In the genomic region with DNA sequence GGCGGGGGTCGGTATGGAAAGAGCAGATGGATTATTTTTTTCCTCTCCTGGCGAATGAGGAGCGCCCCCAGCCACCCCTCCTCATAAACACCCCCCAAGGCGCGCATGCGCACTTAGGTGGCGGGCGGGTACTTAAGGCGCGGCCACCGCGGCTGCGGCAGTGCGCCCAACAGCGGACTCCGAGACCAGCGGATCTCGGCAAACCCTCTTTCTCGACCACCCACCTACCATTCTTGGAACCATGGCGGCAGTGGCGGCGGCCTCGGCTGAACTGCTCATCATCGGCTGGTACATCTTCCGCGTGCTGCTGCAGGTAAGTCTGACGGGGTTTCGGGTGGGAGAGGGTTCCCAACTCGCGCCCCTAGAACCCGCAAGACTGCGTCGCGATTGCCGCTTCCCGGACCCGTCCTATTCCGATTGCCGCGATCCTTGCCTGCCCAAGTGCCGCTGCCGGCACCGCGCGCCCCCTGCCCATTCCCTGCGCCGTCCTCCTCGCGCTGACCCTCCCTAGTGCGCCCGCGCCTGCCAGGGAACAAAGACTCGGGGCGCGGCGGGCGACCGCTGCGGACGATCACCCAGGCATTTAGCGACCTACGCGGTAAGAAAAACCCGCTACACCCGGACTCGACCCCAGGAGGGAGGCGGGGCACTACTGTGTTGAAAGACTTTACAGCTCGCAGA, we compare ENCODE assay signal across 1 cellular context.
TF ChIP-seq lines count a peak whose summit lies in the region.

A gene with protein sequence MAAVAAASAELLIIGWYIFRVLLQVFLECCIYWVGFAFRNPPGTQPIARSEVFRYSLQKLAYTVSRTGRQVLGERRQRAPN (plus strand): TSS at position 160 of the 681 bp plus-strand sequence. CDS start 82 bp downstream, at position 242.

TF ChIP-seq in WTC11, 78 proteins besides CTCF, POLR2A, EP300 and RAD21 (continued from another document and continues in another):
- TF ChIP-seq, protein P1, sequence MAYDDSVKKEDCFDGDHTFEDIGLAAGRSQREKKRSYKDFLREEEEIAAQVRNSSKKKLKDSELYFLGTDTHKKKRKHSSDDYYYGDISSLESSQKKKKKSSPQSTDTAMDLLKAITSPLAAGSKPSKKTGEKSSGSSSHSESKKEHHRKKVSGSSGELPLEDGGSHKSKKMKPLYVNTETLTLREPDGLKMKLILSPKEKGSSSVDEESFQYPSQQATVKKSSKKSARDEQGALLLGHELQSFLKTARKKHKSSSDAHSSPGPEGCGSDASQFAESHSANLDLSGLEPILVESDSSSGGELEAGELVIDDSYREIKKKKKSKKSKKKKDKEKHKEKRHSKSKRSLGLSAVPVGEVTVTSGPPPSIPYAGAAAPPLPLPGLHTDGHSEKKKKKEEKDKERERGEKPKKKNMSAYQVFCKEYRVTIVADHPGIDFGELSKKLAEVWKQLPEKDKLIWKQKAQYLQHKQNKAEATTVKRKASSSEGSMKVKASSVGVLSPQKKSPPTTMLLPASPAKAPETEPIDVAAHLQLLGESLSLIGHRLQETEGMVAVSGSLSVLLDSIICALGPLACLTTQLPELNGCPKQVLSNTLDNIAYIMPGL (CRISPR knock-in tag; IDR thresholded peaks at IDR 0.05), result peak; percentile 25; the same call in 1 of the 2 replicates
- peak; percentile 63; the same call in 1 of the 2 replicates for TF ChIP-seq FOXP1 (CRISPR knock-in tag; IDR thresholded peaks at IDR 0.05; ENCODE audit: borderline replicate concordance)
- TF ChIP-seq NR1H2 (CRISPR knock-in tag; IDR thresholded peaks at IDR 0.05), result no peak
- TF ChIP-seq ZNF138 (CRISPR knock-in tag; conservative IDR thresholded peaks at IDR 0.05), result no peak
- no peak for TF ChIP-seq ZNF263 (CRISPR knock-in tag; IDR thresholded peaks at IDR 0.05; ENCODE audit: low read depth)
- TF ChIP-seq, protein P2, sequence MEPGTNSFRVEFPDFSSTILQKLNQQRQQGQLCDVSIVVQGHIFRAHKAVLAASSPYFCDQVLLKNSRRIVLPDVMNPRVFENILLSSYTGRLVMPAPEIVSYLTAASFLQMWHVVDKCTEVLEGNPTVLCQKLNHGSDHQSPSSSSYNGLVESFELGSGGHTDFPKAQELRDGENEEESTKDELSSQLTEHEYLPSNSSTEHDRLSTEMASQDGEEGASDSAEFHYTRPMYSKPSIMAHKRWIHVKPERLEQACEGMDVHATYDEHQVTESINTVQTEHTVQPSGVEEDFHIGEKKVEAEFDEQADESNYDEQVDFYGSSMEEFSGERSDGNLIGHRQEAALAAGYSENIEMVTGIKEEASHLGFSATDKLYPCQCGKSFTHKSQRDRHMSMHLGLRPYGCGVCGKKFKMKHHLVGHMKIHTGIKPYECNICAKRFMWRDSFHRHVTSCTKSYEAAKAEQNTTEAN (CRISPR knock-in tag; IDR thresholded peaks at IDR 0.05), result peak; percentile 76; the same call in 1 of the 2 replicates
- no peak for TF ChIP-seq TCF7 (CRISPR knock-in tag; IDR thresholded peaks at IDR 0.05; ENCODE audit: low read depth)
- no peak for TF ChIP-seq ZSCAN18 (CRISPR knock-in tag; IDR thresholded peaks at IDR 0.05)
- no peak for TF ChIP-seq SMAD4 (CRISPR knock-in tag; IDR thresholded peaks at IDR 0.05)
- TF ChIP-seq, protein P3, sequence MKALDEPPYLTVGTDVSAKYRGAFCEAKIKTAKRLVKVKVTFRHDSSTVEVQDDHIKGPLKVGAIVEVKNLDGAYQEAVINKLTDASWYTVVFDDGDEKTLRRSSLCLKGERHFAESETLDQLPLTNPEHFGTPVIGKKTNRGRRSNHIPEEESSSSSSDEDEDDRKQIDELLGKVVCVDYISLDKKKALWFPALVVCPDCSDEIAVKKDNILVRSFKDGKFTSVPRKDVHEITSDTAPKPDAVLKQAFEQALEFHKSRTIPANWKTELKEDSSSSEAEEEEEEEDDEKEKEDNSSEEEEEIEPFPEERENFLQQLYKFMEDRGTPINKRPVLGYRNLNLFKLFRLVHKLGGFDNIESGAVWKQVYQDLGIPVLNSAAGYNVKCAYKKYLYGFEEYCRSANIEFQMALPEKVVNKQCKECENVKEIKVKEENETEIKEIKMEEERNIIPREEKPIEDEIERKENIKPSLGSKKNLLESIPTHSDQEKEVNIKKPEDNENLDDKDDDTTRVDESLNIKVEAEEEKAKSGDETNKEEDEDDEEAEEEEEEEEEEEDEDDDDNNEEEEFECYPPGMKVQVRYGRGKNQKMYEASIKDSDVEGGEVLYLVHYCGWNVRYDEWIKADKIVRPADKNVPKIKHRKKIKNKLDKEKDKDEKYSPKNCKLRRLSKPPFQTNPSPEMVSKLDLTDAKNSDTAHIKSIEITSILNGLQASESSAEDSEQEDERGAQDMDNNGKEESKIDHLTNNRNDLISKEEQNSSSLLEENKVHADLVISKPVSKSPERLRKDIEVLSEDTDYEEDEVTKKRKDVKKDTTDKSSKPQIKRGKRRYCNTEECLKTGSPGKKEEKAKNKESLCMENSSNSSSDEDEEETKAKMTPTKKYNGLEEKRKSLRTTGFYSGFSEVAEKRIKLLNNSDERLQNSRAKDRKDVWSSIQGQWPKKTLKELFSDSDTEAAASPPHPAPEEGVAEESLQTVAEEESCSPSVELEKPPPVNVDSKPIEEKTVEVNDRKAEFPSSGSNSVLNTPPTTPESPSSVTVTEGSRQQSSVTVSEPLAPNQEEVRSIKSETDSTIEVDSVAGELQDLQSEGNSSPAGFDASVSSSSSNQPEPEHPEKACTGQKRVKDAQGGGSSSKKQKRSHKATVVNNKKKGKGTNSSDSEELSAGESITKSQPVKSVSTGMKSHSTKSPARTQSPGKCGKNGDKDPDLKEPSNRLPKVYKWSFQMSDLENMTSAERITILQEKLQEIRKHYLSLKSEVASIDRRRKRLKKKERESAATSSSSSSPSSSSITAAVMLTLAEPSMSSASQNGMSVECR (CRISPR knock-in tag; IDR thresholded peaks at IDR 0.05; ENCODE audit: borderline replicate concordance), result 0 out of 2 replicates have a peak, but pooled peaks have one; percentile 50
- TF ChIP-seq, protein P4, sequence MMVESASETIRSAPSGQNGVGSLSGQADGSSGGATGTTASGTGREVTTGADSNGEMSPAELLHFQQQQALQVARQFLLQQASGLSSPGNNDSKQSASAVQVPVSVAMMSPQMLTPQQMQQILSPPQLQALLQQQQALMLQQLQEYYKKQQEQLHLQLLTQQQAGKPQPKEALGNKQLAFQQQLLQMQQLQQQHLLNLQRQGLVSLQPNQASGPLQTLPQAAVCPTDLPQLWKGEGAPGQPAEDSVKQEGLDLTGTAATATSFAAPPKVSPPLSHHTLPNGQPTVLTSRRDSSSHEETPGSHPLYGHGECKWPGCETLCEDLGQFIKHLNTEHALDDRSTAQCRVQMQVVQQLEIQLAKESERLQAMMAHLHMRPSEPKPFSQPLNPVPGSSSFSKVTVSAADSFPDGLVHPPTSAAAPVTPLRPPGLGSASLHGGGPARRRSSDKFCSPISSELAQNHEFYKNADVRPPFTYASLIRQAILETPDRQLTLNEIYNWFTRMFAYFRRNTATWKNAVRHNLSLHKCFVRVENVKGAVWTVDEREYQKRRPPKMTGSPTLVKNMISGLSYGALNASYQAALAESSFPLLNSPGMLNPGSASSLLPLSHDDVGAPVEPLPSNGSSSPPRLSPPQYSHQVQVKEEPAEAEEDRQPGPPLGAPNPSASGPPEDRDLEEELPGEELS (CRISPR knock-in tag; IDR thresholded peaks at IDR 0.05), result peak; percentile 63; the same call in 1 of the 2 replicates
- TF ChIP-seq, protein P5, sequence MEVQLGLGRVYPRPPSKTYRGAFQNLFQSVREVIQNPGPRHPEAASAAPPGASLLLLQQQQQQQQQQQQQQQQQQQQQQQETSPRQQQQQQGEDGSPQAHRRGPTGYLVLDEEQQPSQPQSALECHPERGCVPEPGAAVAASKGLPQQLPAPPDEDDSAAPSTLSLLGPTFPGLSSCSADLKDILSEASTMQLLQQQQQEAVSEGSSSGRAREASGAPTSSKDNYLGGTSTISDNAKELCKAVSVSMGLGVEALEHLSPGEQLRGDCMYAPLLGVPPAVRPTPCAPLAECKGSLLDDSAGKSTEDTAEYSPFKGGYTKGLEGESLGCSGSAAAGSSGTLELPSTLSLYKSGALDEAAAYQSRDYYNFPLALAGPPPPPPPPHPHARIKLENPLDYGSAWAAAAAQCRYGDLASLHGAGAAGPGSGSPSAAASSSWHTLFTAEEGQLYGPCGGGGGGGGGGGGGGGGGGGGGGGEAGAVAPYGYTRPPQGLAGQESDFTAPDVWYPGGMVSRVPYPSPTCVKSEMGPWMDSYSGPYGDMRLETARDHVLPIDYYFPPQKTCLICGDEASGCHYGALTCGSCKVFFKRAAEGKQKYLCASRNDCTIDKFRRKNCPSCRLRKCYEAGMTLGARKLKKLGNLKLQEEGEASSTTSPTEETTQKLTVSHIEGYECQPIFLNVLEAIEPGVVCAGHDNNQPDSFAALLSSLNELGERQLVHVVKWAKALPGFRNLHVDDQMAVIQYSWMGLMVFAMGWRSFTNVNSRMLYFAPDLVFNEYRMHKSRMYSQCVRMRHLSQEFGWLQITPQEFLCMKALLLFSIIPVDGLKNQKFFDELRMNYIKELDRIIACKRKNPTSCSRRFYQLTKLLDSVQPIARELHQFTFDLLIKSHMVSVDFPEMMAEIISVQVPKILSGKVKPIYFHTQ (CRISPR knock-in tag; IDR thresholded peaks at IDR 0.05), result no peak
- TF ChIP-seq ATF1 (CRISPR knock-in tag; IDR thresholded peaks at IDR 0.05), result no peak
- peak; percentile 55; the same call in 1 of the 2 replicates for TF ChIP-seq MAX (CRISPR knock-in tag; IDR thresholded peaks at IDR 0.05)
- peak; percentile 76 for TF ChIP-seq NFE2L1 (CRISPR knock-in tag; IDR thresholded peaks at IDR 0.05)
- TF ChIP-seq ZNF512 (CRISPR knock-in tag; IDR thresholded peaks at IDR 0.05; ENCODE audit: borderline replicate concordance), result 0 out of 2 replicates have a peak, but pooled peaks have one; percentile 49
- no peak for TF ChIP-seq TEAD1 (CRISPR knock-in tag; IDR thresholded peaks at IDR 0.05)
- TF ChIP-seq, protein P6, sequence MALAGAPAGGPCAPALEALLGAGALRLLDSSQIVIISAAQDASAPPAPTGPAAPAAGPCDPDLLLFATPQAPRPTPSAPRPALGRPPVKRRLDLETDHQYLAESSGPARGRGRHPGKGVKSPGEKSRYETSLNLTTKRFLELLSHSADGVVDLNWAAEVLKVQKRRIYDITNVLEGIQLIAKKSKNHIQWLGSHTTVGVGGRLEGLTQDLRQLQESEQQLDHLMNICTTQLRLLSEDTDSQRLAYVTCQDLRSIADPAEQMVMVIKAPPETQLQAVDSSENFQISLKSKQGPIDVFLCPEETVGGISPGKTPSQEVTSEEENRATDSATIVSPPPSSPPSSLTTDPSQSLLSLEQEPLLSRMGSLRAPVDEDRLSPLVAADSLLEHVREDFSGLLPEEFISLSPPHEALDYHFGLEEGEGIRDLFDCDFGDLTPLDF (CRISPR knock-in tag; IDR thresholded peaks at IDR 0.05), result no peak
- TF ChIP-seq JUN (CRISPR knock-in tag; IDR thresholded peaks at IDR 0.05), result 0 out of 2 replicates have a peak, but pooled peaks have one; percentile 37
- no peak for TF ChIP-seq MYBL2 (CRISPR knock-in tag; IDR thresholded peaks at IDR 0.05)
- no peak for TF ChIP-seq TP53 (CRISPR knock-in tag; IDR thresholded peaks at IDR 0.05)
- no peak for TF ChIP-seq IRF1 (CRISPR knock-in tag; IDR thresholded peaks at IDR 0.05)
- TF ChIP-seq NFATC4 (CRISPR knock-in tag; IDR thresholded peaks at IDR 0.05), result no peak
- TF ChIP-seq IRF2 (CRISPR knock-in tag; IDR thresholded peaks at IDR 0.05; ENCODE audit: borderline replicate concordance, low read depth), result no peak
- no peak for TF ChIP-seq RELA (CRISPR knock-in tag; IDR thresholded peaks at IDR 0.05; ENCODE audit: borderline replicate concordance)
- TF ChIP-seq ZNF121 (CRISPR knock-in tag; IDR thresholded peaks at IDR 0.05), result no peak
- TF ChIP-seq NR2C2 (CRISPR knock-in tag; IDR thresholded peaks at IDR 0.05), result no peak
- TF ChIP-seq EMX1 (CRISPR knock-in tag; IDR thresholded peaks at IDR 0.05), result no peak
- TF ChIP-seq, protein P7, sequence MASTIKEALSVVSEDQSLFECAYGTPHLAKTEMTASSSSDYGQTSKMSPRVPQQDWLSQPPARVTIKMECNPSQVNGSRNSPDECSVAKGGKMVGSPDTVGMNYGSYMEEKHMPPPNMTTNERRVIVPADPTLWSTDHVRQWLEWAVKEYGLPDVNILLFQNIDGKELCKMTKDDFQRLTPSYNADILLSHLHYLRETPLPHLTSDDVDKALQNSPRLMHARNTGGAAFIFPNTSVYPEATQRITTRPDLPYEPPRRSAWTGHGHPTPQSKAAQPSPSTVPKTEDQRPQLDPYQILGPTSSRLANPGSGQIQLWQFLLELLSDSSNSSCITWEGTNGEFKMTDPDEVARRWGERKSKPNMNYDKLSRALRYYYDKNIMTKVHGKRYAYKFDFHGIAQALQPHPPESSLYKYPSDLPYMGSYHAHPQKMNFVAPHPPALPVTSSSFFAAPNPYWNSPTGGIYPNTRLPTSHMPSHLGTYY (CRISPR knock-in tag; IDR thresholded peaks at IDR 0.05), result no peak
- TF ChIP-seq SP1 (CRISPR knock-in tag; conservative IDR thresholded peaks at IDR 0.05), result no peak
- no peak for TF ChIP-seq ETV6 (CRISPR knock-in tag; IDR thresholded peaks at IDR 0.05)
- TF ChIP-seq, protein P8, sequence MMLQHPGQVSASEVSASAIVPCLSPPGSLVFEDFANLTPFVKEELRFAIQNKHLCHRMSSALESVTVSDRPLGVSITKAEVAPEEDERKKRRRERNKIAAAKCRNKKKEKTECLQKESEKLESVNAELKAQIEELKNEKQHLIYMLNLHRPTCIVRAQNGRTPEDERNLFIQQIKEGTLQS (CRISPR knock-in tag; conservative IDR thresholded peaks at IDR 0.05), result no peak
